ENCODE assay signal across 15 cellular contexts in the genomic region with DNA sequence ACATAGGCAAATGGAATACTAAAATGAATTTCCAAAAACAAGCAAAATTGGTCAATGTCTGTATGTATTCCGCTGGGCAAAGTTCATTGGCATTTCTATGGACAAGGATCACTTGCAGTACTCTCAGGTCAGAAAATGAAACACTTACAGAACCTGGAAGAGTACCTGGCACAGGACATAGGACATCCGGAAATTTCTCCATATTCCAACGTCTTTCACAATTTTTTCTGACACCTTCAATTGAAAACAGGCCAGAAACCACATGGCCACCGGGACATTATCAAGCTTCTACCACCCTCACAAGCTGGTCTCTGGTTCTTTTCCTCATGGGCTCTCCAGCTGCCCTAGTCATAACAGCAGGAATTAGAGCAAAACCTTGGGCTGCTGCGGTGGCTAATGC.
A peak's percentile ranks its signal among the peaks of the same experiment; 100 is the strongest.
DNase-seq lines count a peak whose midpoint lies in the region; ATAC-seq and TF ChIP-seq lines count a peak whose summit lies in the region.
"Had no signal": no experiment of that assay in that cellular context is flagged by ENCODE, and none has a peak within 500 bp of the region (broad histone marks: within the 10 kb centered on the region; RNA-seq: fewer than 3 reads in every experiment).

No MANE protein-coding gene starts in this region.

- H3K9me3 Mint-ChIP-seq in activated T-cell treated with anti-CD3 and anti-CD28 coated beads, Interleukin-2, amount 50 U/mL, for 4 hours, result no peaks in the 10 kb centered on the region

- no peaks in the 10 kb centered on the region for H3K36me3 ChIP-seq in Karpas-422 (ENCODE audit: insufficient read depth, low read length)
- H3K36me3 ChIP-seq in left lung, result no peaks in the 10 kb centered on the region
- H3K36me3 ChIP-seq in neuronal stem cell (replicated peaks in 1 of 2; ENCODE audit: control insufficient read depth in 2 of 2, insufficient read depth in 2 of 2, low read length in 2 of 2), result no peaks in the 10 kb centered on the region
- H3K36me3 ChIP-seq in tibial nerve, result no peaks in the 10 kb centered on the region

- no peak overlapping the region for H2BK120ac ChIP-seq in neuronal stem cell (ENCODE audit: low read depth, low read length)

- no peak overlapping the region for H3K14ac ChIP-seq in neuronal stem cell (ENCODE audit: low read length)

- H3K4me1 Mint-ChIP-seq in activated T-cell treated with anti-CD3 and anti-CD28 coated beads, Interleukin-2, amount 50 U/mL, for 4 hours (ENCODE audit: low read depth), result peaks cover 2% of the 10 kb centered on the region

- TF ChIP-seq EP300 in tibial nerve (IDR thresholded peaks at IDR 0.05), result no peak

- no peaks in the 10 kb centered on the region for H4K20me1 ChIP-seq in Karpas-422 (ENCODE audit: insufficient read depth, low read depth, low read length)

- ATAC-seq in left lung, result peak; percentile 19
- ATAC-seq in activated T-cell treated with anti-CD3 and anti-CD28 coated beads, Interleukin-2, amount 50 U/mL, for 4 hours, result no peak
- ATAC-seq: GM12878 had no signal

- H3K9me3 ChIP-seq in Karpas-422 (ENCODE audit: low read length) (no peaks in the 10 kb centered on the region), left lung (peaks cover 0 to 6% of the 10 kb centered on the region in 2 donors), neuronal stem cell (replicated peaks in 1 of 2; ENCODE audit: control insufficient read depth in 2 of 2, insufficient read depth in 1 of 2, low read depth in 1 of 2, low read length in 2 of 2) (peaks cover 0 to under 1% of the 10 kb centered on the region in 2 donors), tibial nerve (peaks cover 0 to 15% (median 0%) of the 10 kb centered on the region in 4 donors)

- no peak overlapping the region for H2BK12ac ChIP-seq in neuronal stem cell (ENCODE audit: low read length)

- H4K91ac ChIP-seq in neuronal stem cell (ENCODE audit: low read depth, low read length, poor library complexity), result no peak overlapping the region

- H3K4me1 ChIP-seq in Karpas-422 (ENCODE audit: low read length), result peaks cover 26% of the 10 kb centered on the region
- H3K4me1 ChIP-seq in left lung, result no peaks in the 10 kb centered on the region
- H3K4me1 ChIP-seq in neuronal stem cell (ENCODE audit: control insufficient read depth in 2 of 2, insufficient read depth in 1 of 2, low read depth in 1 of 2, low read length in 2 of 2), result no peaks in the 10 kb centered on the region
- no peaks in the 10 kb centered on the region for H3K4me1 ChIP-seq in tibial nerve

- H3K4me3 ChIP-seq in Karpas-422 (ENCODE audit: low read length) (no peak overlapping the region), left lung (no peak overlapping the region), neuronal stem cell (ENCODE audit: low read length in 2 of 2) (no peak overlapping the region), tibial nerve (no peak overlapping the region)
- H3K4me3 ChIP-seq: GM12878 had no signal

- TF ChIP-seq POLR2A in tibial nerve (IDR thresholded peaks at IDR 0.05), result no peak

- WGBS in neuronal stem cell (ENCODE audit: extremely low coverage in 2 of 2, insufficient read length in 2 of 2, insufficient replicate concordance in 1 of 2), 2 donors, result no CpG with 5 or more reads among the region's 5 CpGs
- 77 to 82% methylated on average over 5 of the region's 5 CpGs for WGBS in tibial nerve, 2 donors

- H3K27me3 Mint-ChIP-seq in activated T-cell treated with anti-CD3 and anti-CD28 coated beads, Interleukin-2, amount 50 U/mL, for 4 hours (ENCODE audit: low read depth), result peaks cover 5% of the 10 kb centered on the region
- H3K27me3 Mint-ChIP-seq: CD4-positive, alpha-beta T cell had no signal

- H3K27ac ChIP-seq in Karpas-422 (ENCODE audit: low read length), result peak overlapping the region; percentile 5; the same call in 1 of the 2 replicates
- no peak overlapping the region for H3K27ac ChIP-seq in left lung
- H3K27ac ChIP-seq in neuronal stem cell (replicated peaks; ENCODE audit: low read length), result no peak overlapping the region
- no peak overlapping the region for H3K27ac ChIP-seq in tibial nerve
- H3K27ac ChIP-seq: C4-2B had no signal

- no peaks in the 10 kb centered on the region for H3K79me1 ChIP-seq in neuronal stem cell (ENCODE audit: low read depth, low read length)

- H3K9me2 ChIP-seq in Karpas-422 (replicated peaks; ENCODE audit: insufficient read depth, low read length), result no peaks in the 10 kb centered on the region

- H3K4me2 ChIP-seq in Karpas-422 (ENCODE audit: low read depth, low read length, poor library complexity, severe bottlenecking) (no peak overlapping the region), neuronal stem cell (ENCODE audit: insufficient read depth, low read length, poor library complexity, severe bottlenecking) (no peak overlapping the region)

- H3K23ac ChIP-seq in neuronal stem cell (ENCODE audit: low read depth, low read length, poor library complexity), result no peak overlapping the region

- no peak overlapping the region for H2BK5ac ChIP-seq in neuronal stem cell (ENCODE audit: low read length)

- TF ChIP-seq CTCF in left lung (IDR thresholded peaks at IDR 0.05) (no peak), tibial nerve (IDR thresholded peaks at IDR 0.05) (no peak)

- H3K79me2 ChIP-seq in Karpas-422 (ENCODE audit: low read length), result no peaks in the 10 kb centered on the region

- no peaks in the 10 kb centered on the region for H3K36me3 Mint-ChIP-seq in activated T-cell treated with anti-CD3 and anti-CD28 coated beads, Interleukin-2, amount 50 U/mL, for 4 hours (ENCODE audit: insufficient read depth)

- H3K18ac ChIP-seq in neuronal stem cell (ENCODE audit: low read length), result no peak overlapping the region

- no peak overlapping the region for H2BK15ac ChIP-seq in neuronal stem cell (ENCODE audit: low read length)

- intact Hi-C loops in left lung (cut with DNase I), result no loop called here

- H3K4ac ChIP-seq in neuronal stem cell (ENCODE audit: low read length), result no peak overlapping the region

- H3K27me3 ChIP-seq in Karpas-422 (ENCODE audit: low read length) (no peaks in the 10 kb centered on the region), left lung (no peaks in the 10 kb centered on the region), neuronal stem cell (ENCODE audit: control insufficient read depth in 3 of 3, insufficient read depth in 3 of 3, low read depth in 1 of 3, low read length in 3 of 3) (no peaks in the 10 kb centered on the region), tibial nerve (no peaks in the 10 kb centered on the region)

- H3K4me3 Mint-ChIP-seq in activated T-cell treated with anti-CD3 and anti-CD28 coated beads, Interleukin-2, amount 50 U/mL, for 4 hours, result no peak overlapping the region
- H3K4me3 Mint-ChIP-seq: CD4-positive, alpha-beta T cell; H9 had no signal

- H2AFZ ChIP-seq in Karpas-422 (ENCODE audit: low read length) (no peak overlapping the region), neuronal stem cell (ENCODE audit: low read length) (no peak overlapping the region)

- no peak overlapping the region for H4K8ac ChIP-seq in neuronal stem cell (ENCODE audit: low read depth, low read length)

- H2AK5ac ChIP-seq in neuronal stem cell (ENCODE audit: low read depth, low read length), result no peak overlapping the region

- DNase-seq in Karpas-422, result no peak
- DNase-seq in cerebellum (ENCODE audit: low spot score), result peak; percentile 17
- no peak for DNase-seq in left lung
- peak; percentile 21 for DNase-seq in renal cortical epithelial cell (ENCODE audit: low read depth)
- DNase-seq in activated T-cell treated with anti-CD3 and anti-CD28 coated beads, Interleukin-2, amount 50 U/mL, for 4 hours, result no peak
- DNase-seq in neuronal stem cell (ENCODE audit: low spot score), result no peak
- DNase-seq in tibial nerve (ENCODE audit: low spot score in 2 of 2), result no peak
- DNase-seq: AML-193; CD4-positive, alpha-beta T cell; DMS153; DMS79 treated with DMSO at 0.1 percent for 48 hours; GOT3; H9 had no signal

- H3K9ac ChIP-seq in Karpas-422 (ENCODE audit: low read length) (no peak overlapping the region), neuronal stem cell (ENCODE audit: low read depth, low read length, poor library complexity) (no peak overlapping the region)

Comparison
In these comparisons a context has a peak if more than half of its experiments do, and no peak if none do; other contexts are left out.
1. DNase-seq: peak in cerebellum (single experiment) and renal cortical epithelial cell (single experiment); none in Karpas-422 (single experiment), left lung (0 of 2), activated T-cell treated with anti-CD3 and anti-CD28 coated beads, Interleukin-2, amount 50 U/mL, for 4 hours (single experiment), neuronal stem cell (single experiment) and tibial nerve (0 of 2).